Comparison of ENCODE assay signal across 14 cellular contexts in the genomic region with DNA sequence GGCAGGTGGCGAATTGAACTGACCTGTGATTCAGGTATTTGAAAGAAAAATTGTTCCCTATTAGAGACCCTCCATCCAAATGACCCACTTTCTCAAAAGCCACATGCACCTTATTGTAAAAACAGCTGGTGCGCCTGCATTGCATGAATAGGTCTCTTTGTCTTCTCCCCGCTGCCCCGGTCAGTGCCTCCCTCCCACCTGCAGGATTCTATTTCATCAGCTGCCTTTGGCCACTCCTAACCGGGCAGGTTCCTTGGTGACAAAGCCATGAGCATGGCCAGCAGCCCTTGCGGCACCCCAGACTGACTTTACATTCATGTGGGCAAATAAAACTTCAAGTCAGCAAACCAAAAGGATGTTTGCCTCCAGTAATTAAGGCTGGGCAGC. TPM values are rescaled to one million over a fixed set of nuclear protein-coding genes. Genes with fewer than 3 reads are reported as not detected.
DNase-seq lines count a peak whose midpoint lies in the region; ATAC-seq and TF ChIP-seq lines count a peak whose summit lies in the region.
"Had no signal": no experiment of that assay in that cellular context is flagged by ENCODE, and none has a peak within 500 bp of the region (broad histone marks: within the 10 kb centered on the region; RNA-seq: fewer than 3 reads in every experiment).

No MANE protein-coding gene starts in this region.

- no peaks in the 10 kb centered on the region for H3F3A ChIP-seq in PC-3 (ENCODE audit: low read length, unreplicated experiment)

- TF ChIP-seq POLR2A in thyroid gland (IDR thresholded peaks at IDR 0.05), result peak in 1 of 2 donors; percentile 18

- CTCF ChIA-PET in PC-3 (lab: Charles Lee), result interaction anchor here (0.6 kb wide), 1 partner anchor 71 kb away, joined by 3 read pairs; no protein-coding TSS in a partner anchor

- H3K27me3 ChIP-seq in PC-3 (ENCODE audit: low read length) (no peaks in the 10 kb centered on the region), thyroid gland (no peaks in the 10 kb centered on the region)
- H3K27me3 ChIP-seq: ovary had no signal

- peaks cover 32% of the 10 kb centered on the region for H3K36me3 Mint-ChIP-seq in activated T-cell treated with anti-CD3 and anti-CD28 coated beads, Interleukin-2, amount 50 U/mL, for 24 hours (ENCODE audit: low read depth)

- no peaks in the 10 kb centered on the region for H3K27me3 Mint-ChIP-seq in activated T-cell treated with anti-CD3 and anti-CD28 coated beads, Interleukin-2, amount 50 U/mL, for 24 hours

- 0 out of 2 replicates have a peak overlapping the region, but pooled peaks have one; percentile 5 for H3K9ac ChIP-seq in PC-3 (ENCODE audit: low read length)

- POLR2A ChIA-PET in PC-3 (lab: Charles Lee; ENCODE audit: unreplicated experiment), result no interaction called here

- no peaks in the 10 kb centered on the region for H3K9me2 ChIP-seq in PC-3 (replicated peaks; ENCODE audit: low read length)

- H3K27ac Mint-ChIP-seq in activated T-cell treated with anti-CD3 and anti-CD28 coated beads, Interleukin-2, amount 50 U/mL, for 24 hours, result peak overlapping the region; percentile 6

- no peaks in the 10 kb centered on the region for H3K9me3 ChIP-seq in PC-3 (ENCODE audit: low read length)
- H3K9me3 ChIP-seq in thyroid gland, result no peaks in the 10 kb centered on the region
- H3K9me3 ChIP-seq: ovary, thoracic aorta had no signal

- ATAC-seq in PC-3, result peak; percentile 89
- ATAC-seq: esophagus mucosa had no signal

- peak overlapping the region; percentile 25 for H3K4me2 ChIP-seq in PC-3 (ENCODE audit: low read length)

- H2AFZ ChIP-seq in PC-3 (ENCODE audit: low read length), result peak overlapping the region; percentile 1

- peaks cover 75% of the 10 kb centered on the region for H3K4me1 Mint-ChIP-seq in activated T-cell treated with anti-CD3 and anti-CD28 coated beads, Interleukin-2, amount 50 U/mL, for 24 hours (ENCODE audit: low read depth)

- H3K9me3 Mint-ChIP-seq in activated T-cell treated with anti-CD3 and anti-CD28 coated beads, Interleukin-2, amount 50 U/mL, for 24 hours, result no peaks in the 10 kb centered on the region

- no peaks in the 10 kb centered on the region for H4K20me1 ChIP-seq in PC-3 (ENCODE audit: low read length)

- peak overlapping the region; percentile 28 for H3K4me3 Mint-ChIP-seq in activated T-cell treated with anti-CD3 and anti-CD28 coated beads, Interleukin-2, amount 50 U/mL, for 24 hours

- H3K27ac ChIP-seq in PC-3 (ENCODE audit: low read length) (peak overlapping the region; percentile 70), thyroid gland (peak overlapping the region; percentile 22 to 91 (median 76))
- H3K27ac ChIP-seq: ovary, thoracic aorta had no signal

- peaks cover 33% of the 10 kb centered on the region for H3K4me1 ChIP-seq in PC-3 (ENCODE audit: insufficient read depth, low read length)
- H3K4me1 ChIP-seq in thyroid gland, result peaks cover 19 to 30% of the 10 kb centered on the region in 2 donors

- 39 to 72% methylated on average over 6 of the region's 6 CpGs for WGBS in thyroid gland, 2 donors

- H3K4me3 ChIP-seq in PC-3 (ENCODE audit: low read length), result no peak overlapping the region
- no peak overlapping the region for H3K4me3 ChIP-seq in thyroid gland (replicated peaks in 1 of 3)
- H3K4me3 ChIP-seq: ovary, thoracic aorta had no signal

- intact Hi-C loops in PC-3 (cut with micrococcal nuclease) (loop anchor here (1.0 kb wide), 1 partner anchor 14 kb away; a partner anchor contains a TSS), thyroid gland (cut with DNase I) (loop anchor here (10.0 kb wide), 1 partner anchor 75 kb away; a partner anchor contains a TSS)

- no peaks in the 10 kb centered on the region for H3K79me2 ChIP-seq in PC-3 (ENCODE audit: low read length)

- TF ChIP-seq CTCF in PC-3 (conservative IDR thresholded peaks at IDR 0.05; ENCODE audit: low read depth, low read length) (no peak), thyroid gland (IDR thresholded peaks at IDR 0.05) (peak in 1 of 6 experiments; percentile 7)

- BruUV-seq in PC-3 (replicated peaks; lab: Mats Ljungman, UMichigan), result no TSS peak

- DNase-seq in activated T-cell treated with anti-CD3 and anti-CD28 coated beads, Interleukin-2, amount 50 U/mL, for 24 hours, result no peak
- DNase-seq in activated T-cell treated with anti-CD3 and anti-CD28 coated beads, Interleukin-2, amount 50 U/mL, for 48 hours, result no peak
- peak; percentile 80 for DNase-seq in PC-3
- peak; percentile 77 for DNase-seq in iPS-NIHi11 (ENCODE audit: low spot score)
- DNase-seq in thyroid gland, result peak; percentile 76 to 81
- DNase-seq in stimulated activated naive CD4-positive, alpha-beta T cell treated with Interleukin-2 at 50 U/mL for 16 hours (lab: John Stamatoyannopoulos, UW), result no peak
- DNase-seq in DMS 273 (lab: John Stamatoyannopoulos, UW; ENCODE audit: unreplicated experiment), result no peak
- no peak for DNase-seq in HUDEP-2 (lab: John Stamatoyannopoulos, UW; ENCODE audit: unreplicated experiment in 76 of 76)
- DNase-seq: NCI-H1694, ovary had no signal

- no peaks in the 10 kb centered on the region for H3K36me3 ChIP-seq in PC-3 (ENCODE audit: low read depth, low read length)
- no peaks in the 10 kb centered on the region for H3K36me3 ChIP-seq in thyroid gland
- H3K36me3 ChIP-seq: ovary, thoracic aorta had no signal

RNA-seq across cellular contexts. Expression of a gene that starts 6.4 kb away (rescaled TPM):
- total RNA-seq in PC-3 (2014; rRNA removed) (not detected in 2 replicates), thyroid gland (10 to 100 TPM in 1 of 4 donors, 1 to 10 TPM in 3; 5.0 to 12.6 (median 6.2) TPM)
- total RNA-seq: astrocyte, thoracic aorta had no signal

RNA-seq across cellular contexts. Expression of a gene that starts 14.3 kb away (rescaled TPM):
- 1.0 TPM in 1 of 2 replicates, not detected in the other for total RNA-seq in PC-3 (2014; rRNA removed)
- 1 to 10 TPM in 1 of 4 donors, under 1 TPM in 2, not detected in 1; 0.54 to 1.3 (median 0.81) TPM for total RNA-seq in thyroid gland
- total RNA-seq: astrocyte, kidney epithelial cell had no signal

RNA-seq across cellular contexts. Expression of a gene that starts 23.1 kb away (rescaled TPM):
- total RNA-seq in PC-3 (2014; rRNA removed) (99.2 and 111 TPM in 2 replicates), thyroid gland (not detected)
- total RNA-seq: astrocyte, esophagus mucosa, kidney epithelial cell had no signal

RNA-seq across cellular contexts. Expression of a gene that starts 38.6 kb away (rescaled TPM):
- total RNA-seq in PC-3 (2014; rRNA removed) (21.1 and 22.9 TPM in 2 replicates), thyroid gland (10 to 100 TPM in 1 of 4 donors, 1 to 10 TPM in 1, not detected in 2; 2.5 to 14.3 TPM)
- total RNA-seq: astrocyte, esophagus mucosa, kidney epithelial cell had no signal

Comparison
In these comparisons a context has a peak if more than half of its experiments do, and no peak if none do; other contexts are left out.
1. DNase-seq: peak in PC-3 (single experiment), iPS-NIHi11 (single experiment) and thyroid gland (2 of 2); none in activated T-cell treated with anti-CD3 and anti-CD28 coated beads, Interleukin-2, amount 50 U/mL, for 24 hours (single experiment), activated T-cell treated with anti-CD3 and anti-CD28 coated beads, Interleukin-2, amount 50 U/mL, for 48 hours (0 of 2), stimulated activated naive CD4-positive, alpha-beta T cell treated with Interleukin-2 at 50 U/mL for 16 hours (single experiment), DMS 273 (single experiment) and HUDEP-2 (0 of 76).
2. RNA of a gene that starts 23.1 kb away (total RNA-seq): 99.2 to 111 TPM in PC-3; not detected in thyroid gland; every median in the first group is over 100 times any median in the second.